Comparison of ENCODE assay signal across 25 cellular contexts in genomic region chr21:25710550-25710949, GRCh38.
"Had no signal": no experiment of that assay in that cellular context is flagged by ENCODE, and none has a peak within 500 bp of the region (broad histone marks: within the 10 kb centered on the region; RNA-seq: fewer than 3 reads in every experiment).

No MANE protein-coding gene starts in this region.

- H3K27ac Mint-ChIP-seq: stimulated activated naive B cell treated with anti-CD40 and anti-IgM and Interleukin-4, amounts not matched to agents 10 μg/mL and 1 μg/mL and 100 μg/mL, for 72 hours; stimulated activated naive CD8-positive, alpha-beta T cell treated with anti-CD3 and anti-CD28 coated beads, Interleukin-15, Interleukin-2, amounts not matched to agents 100 ng/mL and 50 ng/mL, for 24 hours had no signal

- ATAC-seq: naive thymus-derived CD4-positive, alpha-beta T cell; pancreas; psoas muscle; right cardiac atrium; sciatic nerve; stimulated activated naive B cell treated with anti-CD40 and anti-IgM and Interleukin-4, amounts not matched to agents 10 μg/mL and 1 μg/mL and 100 μg/mL, for 72 hours had no signal

- H3K4me1 Mint-ChIP-seq: nephron; neural crest cell; stimulated activated naive B cell treated with anti-CD40 and anti-IgM and Interleukin-4, amounts not matched to agents 10 μg/mL and 1 μg/mL and 100 μg/mL, for 72 hours had no signal

- H3K27me3 Mint-ChIP-seq: naive thymus-derived CD4-positive, alpha-beta T cell; stimulated activated naive B cell treated with anti-CD40 and anti-IgM and Interleukin-4, amounts not matched to agents 10 μg/mL and 1 μg/mL and 100 μg/mL, for 72 hours; stimulated activated naive CD8-positive, alpha-beta T cell treated with anti-CD3 and anti-CD28 coated beads, Interleukin-15, Interleukin-2, amounts not matched to agents 100 ng/mL and 50 ng/mL, for 24 hours had no signal

- DNase-seq: naive thymus-derived CD4-positive, alpha-beta T cell; nucleus accumbens; pancreas; psoas muscle; right cardiac atrium; spleen; stimulated activated CD4-positive, alpha-beta T cell treated with anti-CD3 and anti-CD28 coated beads, Interleukin-12 subunit alpha, Interleukin-12 subunit beta, amount 100 ng/mL, for 4 hours; stimulated activated CD4-positive, alpha-beta T cell treated with anti-CD3 and anti-CD28 coated beads, Interleukin-1b, Interleukin-23, amount 100 ng/mL, for 48 hours; stimulated activated CD4-positive, alpha-beta T cell treated with anti-CD3 and anti-CD28 coated beads, Interleukin-4, amount 100 ng/mL, for 1 hour; stimulated activated CD4-positive, alpha-beta T cell treated with anti-CD3 and anti-CD28 coated beads, Interleukin-4, amount 100 ng/mL, for 4 hours; stimulated activated CD8-positive, alpha-beta memory T cell treated with anti-CD3 and anti-CD28 coated beads, Interleukin-4, amount 100 ng/mL, for 48 hours; stimulated activated naive B cell treated with anti-CD40 and anti-IgM and Interleukin-4, amounts not matched to agents 10 μg/mL and 1 μg/mL and 100 μg/mL, for 72 hours; stimulated activated naive CD4-positive, alpha-beta T cell treated with Interleukin-2 at 50 U/mL for 16 hours; stomach; thyroid gland; trophoblast cell; upper lobe of left lung had no signal

- H3K4me3 Mint-ChIP-seq: naive thymus-derived CD4-positive, alpha-beta T cell; nephron; neural crest cell; stimulated activated naive B cell treated with anti-CD40 and anti-IgM and Interleukin-4, amounts not matched to agents 10 μg/mL and 1 μg/mL and 100 μg/mL, for 72 hours; stimulated activated naive CD8-positive, alpha-beta T cell treated with anti-CD3 and anti-CD28 coated beads, Interleukin-15, Interleukin-2, amounts not matched to agents 100 ng/mL and 50 ng/mL, for 24 hours had no signal

- H3K9me3 ChIP-seq: neutrophil, pancreas, psoas muscle, spleen, stomach, thoracic aorta, thyroid gland, tibial nerve, upper lobe of left lung, vagina had no signal

- H3K9me3 Mint-ChIP-seq: naive thymus-derived CD4-positive, alpha-beta T cell; nephron; neural crest cell; stimulated activated naive B cell treated with anti-CD40 and anti-IgM and Interleukin-4, amounts not matched to agents 10 μg/mL and 1 μg/mL and 100 μg/mL, for 72 hours; stimulated activated naive CD8-positive, alpha-beta T cell treated with anti-CD3 and anti-CD28 coated beads, Interleukin-15, Interleukin-2, amounts not matched to agents 100 ng/mL and 50 ng/mL, for 24 hours had no signal

- H3K36me3 Mint-ChIP-seq: naive thymus-derived CD4-positive, alpha-beta T cell had no signal
